In the genomic region with DNA sequence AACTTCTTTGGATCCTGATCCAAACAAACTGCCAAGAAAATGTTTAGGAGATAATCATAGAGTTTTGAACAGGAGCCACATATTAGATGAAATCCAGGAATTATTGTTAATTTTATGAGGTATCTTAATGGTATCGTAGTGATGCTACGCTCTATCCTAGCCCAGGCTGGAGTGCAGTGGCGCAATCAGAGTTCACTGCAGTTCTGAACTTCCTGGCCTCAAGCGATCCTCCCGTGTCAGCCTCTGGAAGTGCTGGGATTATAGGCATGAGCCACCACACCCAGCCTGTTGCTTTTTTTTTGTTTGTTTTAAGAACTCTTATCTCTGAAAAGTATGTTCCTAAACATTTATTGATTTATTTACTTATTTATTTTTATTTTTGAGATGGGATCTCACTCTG, we compare ENCODE assay signal across 33 cellular contexts. TPM values are rescaled to one million over a fixed set of nuclear protein-coding genes. Genes with fewer than 3 reads are reported as not detected.
"Had no signal": no experiment of that assay in that cellular context is flagged by ENCODE, and none has a peak within 500 bp of the region (broad histone marks: within the 10 kb centered on the region; RNA-seq: fewer than 3 reads in every experiment).

No MANE protein-coding gene starts in this region.

- H3K27me3 ChIP-seq: dorsolateral prefrontal cortex, foreskin keratinocyte, gastroesophageal sphincter, heart left ventricle, hepatocyte, left lung, thyroid gland had no signal

- H3K9me3 Mint-ChIP-seq: mesothelial cell of epicardium; naive thymus-derived CD4-positive, alpha-beta T cell; nephron; stimulated activated naive CD8-positive, alpha-beta T cell treated with anti-CD3 and anti-CD28 coated beads, Interleukin-15, amount 100 ng/mL, for 72 hours; type B pancreatic cell had no signal

- H3K36me3 ChIP-seq: gastroesophageal sphincter, heart left ventricle, left lung, spleen, thyroid gland had no signal

- H3K4me2 ChIP-seq: hepatocyte had no signal

- H3K4me1 Mint-ChIP-seq: mesothelial cell of epicardium; nephron; stimulated activated naive CD8-positive, alpha-beta T cell treated with anti-CD3 and anti-CD28 coated beads, Interleukin-15, amount 100 ng/mL, for 72 hours had no signal

- H3K4me3 Mint-ChIP-seq: mesothelial cell of epicardium; naive thymus-derived CD4-positive, alpha-beta T cell; nephron; stimulated activated naive CD8-positive, alpha-beta T cell treated with anti-CD3 and anti-CD28 coated beads, Interleukin-15, amount 100 ng/mL, for 72 hours; type B pancreatic cell had no signal

- H3K36me3 Mint-ChIP-seq: mesothelial cell of epicardium; naive thymus-derived CD4-positive, alpha-beta T cell; type B pancreatic cell had no signal

- H3K27ac ChIP-seq: dorsolateral prefrontal cortex, epithelial cell of prostate, foreskin keratinocyte, gastroesophageal sphincter, heart left ventricle, hepatocyte, left lung, psoas muscle, skin epidermis, spleen, thyroid gland had no signal

- FAIRE-seq: colon, kidney had no signal

- H3K27ac Mint-ChIP-seq: mesothelial cell of epicardium; nephron; stimulated activated naive CD8-positive, alpha-beta T cell treated with anti-CD3 and anti-CD28 coated beads, Interleukin-15, amount 100 ng/mL, for 72 hours had no signal

- H3K4me1 ChIP-seq: foreskin keratinocyte, left lung, spleen had no signal

- H3K4me3 ChIP-seq: dorsolateral prefrontal cortex, gastroesophageal sphincter, heart left ventricle, hepatocyte, left lung, psoas muscle, skin epidermis, spleen, thyroid gland had no signal

- H2AFZ ChIP-seq: hepatocyte had no signal

- H3K79me2 ChIP-seq: hepatocyte had no signal

- ATAC-seq: esophagus mucosa; foreskin keratinocyte; gastroesophageal sphincter; left lung; naive thymus-derived CD4-positive, alpha-beta T cell; psoas muscle; right cardiac atrium; stimulated activated naive CD8-positive, alpha-beta T cell treated with anti-CD3 and anti-CD28 coated beads, Interleukin-15, amount 100 ng/mL, for 72 hours had no signal

- H3K9me3 ChIP-seq: gastroesophageal sphincter, heart left ventricle, left lung, psoas muscle, spleen, thyroid gland had no signal

- DNase-seq: dorsolateral prefrontal cortex; effector CD4-positive, alpha-beta T cell; foreskin keratinocyte; kidney; left lung; mesenchymal stem cell; naive thymus-derived CD4-positive, alpha-beta T cell; nucleus accumbens; psoas muscle; spleen; stimulated activated CD4-positive, alpha-beta T cell treated with anti-CD3 and anti-CD28 coated beads, Interleukin-2, amount 100 ng/mL, for 48 hours; stimulated activated naive CD4-positive, alpha-beta T cell; stimulated activated naive CD8-positive, alpha-beta T cell treated with anti-CD3 and anti-CD28 coated beads, Interleukin-15, amount 100 ng/mL, for 72 hours; thyroid gland had no signal

- H3K27me3 Mint-ChIP-seq: stimulated activated naive CD8-positive, alpha-beta T cell treated with anti-CD3 and anti-CD28 coated beads, Interleukin-15, amount 100 ng/mL, for 72 hours; type B pancreatic cell had no signal

RNA-seq across cellular contexts. Expression of a gene that starts 2.4 kb away (rescaled TPM):
- total RNA-seq: cerebellum; esophagus mucosa; foreskin keratinocyte; heart left ventricle; hepatocyte; kidney; left lung; lower leg skin; lung microvascular endothelial cell; mesothelial cell of epicardium; mucosa of gallbladder; naive thymus-derived CD4-positive, alpha-beta T cell; osteocyte; psoas muscle; renal cortical epithelial cell; right cardiac atrium; spleen; temporal lobe; thyroid gland; urinary bladder had no signal
- polyA plus RNA-seq: foreskin keratinocyte; heart left ventricle; hepatocyte; naive thymus-derived CD4-positive, alpha-beta T cell; psoas muscle; right cardiac atrium; spleen; urinary bladder had no signal

RNA-seq across cellular contexts. Expression of a gene that starts 22.9 kb away (rescaled TPM):
- total RNA-seq: cerebellum; hepatocyte; naive thymus-derived CD4-positive, alpha-beta T cell; osteocyte; right cardiac atrium; temporal lobe; urinary bladder had no signal
- polyA plus RNA-seq: hepatocyte; naive thymus-derived CD4-positive, alpha-beta T cell had no signal

RNA-seq across cellular contexts. Expression of a gene that starts 36.2 kb away (rescaled TPM):
- total RNA-seq: hepatocyte, mesothelial cell of epicardium, osteocyte, temporal lobe had no signal
